In genomic region chrX:133359466-133359865, GRCh38 we compare ENCODE assay signal across 22 cellular contexts. TPM values are rescaled to one million over a fixed set of nuclear protein-coding genes. Genes with fewer than 3 reads are reported as not detected.
"Had no signal": no experiment of that assay in that cellular context is flagged by ENCODE, and none has a peak within 500 bp of the region (broad histone marks: within the 10 kb centered on the region; RNA-seq: fewer than 3 reads in every experiment).

No MANE protein-coding gene starts in this region.

- H3K4me1 ChIP-seq: breast epithelium, esophagus squamous epithelium, left lung, parathyroid adenoma, suprapubic skin, transverse colon, uterus had no signal

- H3K9me3 Mint-ChIP-seq: activated CD4-positive, alpha-beta T cell treated with anti-CD3 and anti-CD28 coated beads, Interleukin-2, amount 10 ng/mL, durations not matched to agents 7 days and 5 days; activated T-cell treated with anti-CD3 and anti-CD28 coated beads, Interleukin-2, amount 50 U/mL, for 24 hours; stimulated activated naive CD8-positive, alpha-beta T cell treated with anti-CD3 and anti-CD28 coated beads, Interleukin-15, amount 100 ng/mL, for 72 hours had no signal

- H3K4me2 ChIP-seq: smooth muscle cell had no signal

- H3K4me3 ChIP-seq: ascending aorta, breast epithelium, esophagus squamous epithelium, left lung, mucosa of descending colon, smooth muscle cell, suprapubic skin, transverse colon, uterus had no signal

- H3K36me3 Mint-ChIP-seq: naive B cell had no signal

- H3K27me3 ChIP-seq: ascending aorta, esophagus squamous epithelium, left lung, neutrophil, suprapubic skin, transverse colon, uterus had no signal

- H2AFZ ChIP-seq: parathyroid adenoma had no signal

- H3K79me2 ChIP-seq: parathyroid adenoma had no signal

- H3K4me1 Mint-ChIP-seq: activated CD4-positive, alpha-beta T cell treated with anti-CD3 and anti-CD28 coated beads, Interleukin-2, amount 10 ng/mL, durations not matched to agents 7 days and 5 days; naive B cell; stimulated activated naive CD8-positive, alpha-beta T cell treated with anti-CD3 and anti-CD28 coated beads, Interleukin-15, amount 100 ng/mL, for 72 hours had no signal

- H3K9ac ChIP-seq: parathyroid adenoma had no signal

- H3K27me3 Mint-ChIP-seq: stimulated activated naive CD8-positive, alpha-beta T cell treated with anti-CD3 and anti-CD28 coated beads, Interleukin-15, amount 100 ng/mL, for 72 hours had no signal

- H3K27ac Mint-ChIP-seq: activated CD4-positive, alpha-beta T cell treated with anti-CD3 and anti-CD28 coated beads, Interleukin-2, amount 10 ng/mL, durations not matched to agents 7 days and 5 days; activated CD8-positive, alpha-beta T cell treated with anti-CD3 and anti-CD28 coated beads, Interleukin-2, amount 10 ng/mL, durations not matched to agents 7 days and 5 days; activated T-cell treated with anti-CD3 and anti-CD28 coated beads, Interleukin-2, amount 50 U/mL, for 24 hours; naive B cell; stimulated activated naive CD8-positive, alpha-beta T cell treated with anti-CD3 and anti-CD28 coated beads, Interleukin-15, amount 100 ng/mL, for 72 hours had no signal

- H3K9me3 ChIP-seq: ascending aorta, breast epithelium, esophagus squamous epithelium, left lung, mucosa of descending colon, neutrophil, suprapubic skin, transverse colon, uterus had no signal

- H3K27ac ChIP-seq: ascending aorta, breast epithelium, esophagus squamous epithelium, left lung, neutrophil, parathyroid adenoma, suprapubic skin, transverse colon, uterus had no signal

- H3K36me3 ChIP-seq: ascending aorta, breast epithelium, esophagus squamous epithelium, left lung, neutrophil, suprapubic skin, transverse colon, uterus had no signal

- H3K4me3 Mint-ChIP-seq: activated CD4-positive, alpha-beta T cell treated with anti-CD3 and anti-CD28 coated beads, Interleukin-2, amount 10 ng/mL, durations not matched to agents 7 days and 5 days; activated CD8-positive, alpha-beta T cell treated with anti-CD3 and anti-CD28 coated beads, Interleukin-2, amount 10 ng/mL, durations not matched to agents 7 days and 5 days; activated T-cell treated with anti-CD3 and anti-CD28 coated beads, Interleukin-2, amount 50 U/mL, for 24 hours; naive B cell; stimulated activated naive CD8-positive, alpha-beta T cell treated with anti-CD3 and anti-CD28 coated beads, Interleukin-15, amount 100 ng/mL, for 72 hours had no signal

- DNase-seq: activated CD4-positive, alpha-beta T cell treated with anti-CD3 and anti-CD28 coated beads, Interleukin-2, amount 10 ng/mL, durations not matched to agents 7 days and 5 days; activated CD8-positive, alpha-beta T cell treated with anti-CD3 and anti-CD28 coated beads, Interleukin-2, amount 10 ng/mL, durations not matched to agents 7 days and 5 days; activated naive CD4-positive, alpha-beta T cell treated with anti-CD3 and anti-CD28 coated beads, Interleukin-2, amount 50 U/mL, for 16 hours; activated T-cell treated with anti-CD3 and anti-CD28 coated beads, Interleukin-2, amount 50 U/mL, for 24 hours; cortex of kidney; effector CD4-positive, alpha-beta T cell; esophagus squamous epithelium; left lung; mucosa of descending colon; naive B cell; stimulated activated CD4-positive, alpha-beta T cell treated with anti-CD3 and anti-CD28 coated beads, Interleukin-4, amount 100 ng/mL, for 1 hour; stimulated activated naive CD8-positive, alpha-beta T cell treated with anti-CD3 and anti-CD28 coated beads, Interleukin-15, amount 100 ng/mL, for 72 hours; T-helper 1 cell; T1000; transverse colon; uterus had no signal

RNA-seq across cellular contexts. Expression of gene GPC4, which starts 55.8 kb away (rescaled TPM):
- total RNA-seq: activated CD4-positive, alpha-beta T cell treated with anti-CD3 and anti-CD28 coated beads, Interleukin-2, amount 10 ng/mL, durations not matched to agents 7 days and 5 days; activated CD8-positive, alpha-beta T cell treated with anti-CD3 and anti-CD28 coated beads, Interleukin-2, amount 10 ng/mL, durations not matched to agents 7 days and 5 days had no signal
